ENCODE assay signal across 15 cellular contexts in the genomic region with DNA sequence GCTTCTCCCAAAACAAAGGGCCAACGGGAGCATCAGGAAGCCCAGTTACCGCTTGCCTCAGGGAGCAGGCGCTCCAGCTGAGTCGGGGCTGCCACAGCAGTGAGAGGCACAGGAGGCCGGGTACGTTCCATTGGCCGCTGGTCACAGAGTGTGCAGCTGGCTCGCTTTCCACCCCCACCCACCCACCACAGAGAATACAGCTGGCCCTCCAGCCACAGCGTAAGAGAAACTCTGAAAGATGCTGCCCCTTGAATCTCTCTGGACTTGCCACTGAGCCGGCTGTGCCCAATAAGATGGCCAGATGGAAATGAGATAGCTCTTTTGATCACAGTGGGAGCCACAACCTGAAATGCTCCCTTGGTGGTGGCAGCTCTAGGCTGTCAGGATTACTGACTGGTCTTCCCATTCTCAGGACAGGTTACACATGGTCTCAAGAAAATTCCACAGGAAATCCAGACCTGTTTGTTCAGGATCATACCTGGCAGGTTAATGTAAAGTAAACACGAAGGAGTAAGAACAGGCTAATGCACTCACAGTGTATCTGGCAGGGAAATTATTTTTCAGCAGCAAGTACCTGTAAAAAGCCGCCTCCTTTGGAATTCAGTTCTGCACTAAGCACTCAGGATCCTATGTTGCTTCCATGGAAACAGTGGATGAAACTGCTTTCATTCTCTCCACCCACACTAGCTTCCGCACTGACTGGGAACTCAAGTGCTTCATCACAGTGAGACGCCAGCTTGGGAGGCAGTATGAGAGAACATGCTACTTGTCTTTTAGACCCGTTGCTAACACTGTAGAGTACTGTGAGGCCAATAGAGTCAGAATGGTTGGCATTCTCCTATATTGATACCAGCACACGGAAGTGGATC. TPM values are rescaled to one million over a fixed set of nuclear protein-coding genes. Genes with fewer than 3 reads are reported as not detected.
DNase-seq lines count a peak whose midpoint lies in the region; ATAC-seq and TF ChIP-seq lines count a peak whose summit lies in the region.
"Had no signal": no experiment of that assay in that cellular context is flagged by ENCODE, and none has a peak within 500 bp of the region (broad histone marks: within the 10 kb centered on the region; RNA-seq: fewer than 3 reads in every experiment).

No MANE protein-coding gene starts in this region.

- peaks cover 21% of the 10 kb centered on the region for H3K4me1 Mint-ChIP-seq in GM23338
- H3K4me1 Mint-ChIP-seq in endodermal cell: peaks cover 4% of the 10 kb centered on the region
- H3K4me1 Mint-ChIP-seq: activated naive CD4-positive, alpha-beta T cell treated with anti-CD3 and anti-CD28 coated beads, Interleukin-2, amount 50 U/mL, for 24 hours; CD8-positive, alpha-beta memory T cell had no signal

- WGBS in endodermal cell (ENCODE audit: insufficient coverage in 1 of 2, insufficient read length in 1 of 2), 2 experiments: 57 to 61% methylated on average over 9 to 16 of the region's 16 CpGs

- H3K4me1 ChIP-seq in GM23338 (ENCODE audit: insufficient read depth) (peaks cover 17% of the 10 kb centered on the region), endodermal cell (ENCODE audit: control insufficient read depth, insufficient read depth, low read length) (no peaks in the 10 kb centered on the region)

- peaks cover 7% of the 10 kb centered on the region for H3K27me3 Mint-ChIP-seq in GM23338 (ENCODE audit: insufficient read depth, low read depth, poor library complexity)
- peaks cover 10% of the 10 kb centered on the region for H3K27me3 Mint-ChIP-seq in endodermal cell (ENCODE audit: insufficient read depth)
- H3K27me3 Mint-ChIP-seq: activated naive CD4-positive, alpha-beta T cell treated with anti-CD3 and anti-CD28 coated beads, Interleukin-2, amount 50 U/mL, for 24 hours; CD8-positive, alpha-beta memory T cell had no signal

- no peaks in the 10 kb centered on the region for H4K20me1 ChIP-seq in GM23338 (replicated peaks; ENCODE audit: insufficient read depth)

- H3K27ac ChIP-seq in GM23338 (ENCODE audit: low read depth) (no peak overlapping the region), endodermal cell (ENCODE audit: low read depth, low read length) (peak overlapping the region; percentile 68)

- H3K4me3 Mint-ChIP-seq in GM23338: peak overlapping the region; percentile 43; the same call in 1 of the 3 replicates
- H3K4me3 Mint-ChIP-seq in endodermal cell: no peak overlapping the region
- H3K4me3 Mint-ChIP-seq: activated CD8-positive, alpha-beta T cell treated with anti-CD3 and anti-CD28 coated beads, Interleukin-2, amount 10 ng/mL, durations not matched to agents 7 days and 5 days; activated naive CD4-positive, alpha-beta T cell treated with anti-CD3 and anti-CD28 coated beads, Interleukin-2, amount 50 U/mL, for 24 hours; mesothelial cell of epicardium had no signal

- peak overlapping the region; percentile 31 for H3K4me3 ChIP-seq in GM23338
- no peak overlapping the region for H3K4me3 ChIP-seq in endodermal cell (ENCODE audit: low read length)
- H3K4me3 ChIP-seq: MG63 had no signal

- H3K79me2 ChIP-seq in GM23338 (replicated peaks; ENCODE audit: insufficient read depth): no peaks in the 10 kb centered on the region

- DNase-seq in GM23338 (ENCODE audit: low spot score) (peak; percentile 53), NCI-H345 treated with DMSO at 0.1 percent for 48 hours (lab: John Stamatoyannopoulos, UW; ENCODE audit: unreplicated experiment) (peak; percentile 19), endodermal cell (peak; percentile 59), nucleus accumbens (lab: John Stamatoyannopoulos, UW) (peak in 36 of 56 donors; percentile 6 to 84 (median 40)), NCI-H1048 (lab: John Stamatoyannopoulos, UW) (no peak), COR-L47 (lab: John Stamatoyannopoulos, UW) (no peak)
- DNase-seq: activated CD8-positive, alpha-beta T cell treated with anti-CD3 and anti-CD28 coated beads, Interleukin-2, amount 10 ng/mL, durations not matched to agents 7 days and 5 days; CD8-positive, alpha-beta memory T cell; MG63; T-helper 2 cell had no signal

- no peak overlapping the region for H3K9ac ChIP-seq in endodermal cell (ENCODE audit: extremely low read depth, low read length, poor library complexity, severe bottlenecking)

- no peaks in the 10 kb centered on the region for H3F3A ChIP-seq in GM23338 (replicated peaks; ENCODE audit: low read depth)

- no peaks in the 10 kb centered on the region for H3K9me3 Mint-ChIP-seq in GM23338
- no peaks in the 10 kb centered on the region for H3K9me3 Mint-ChIP-seq in endodermal cell
- H3K9me3 Mint-ChIP-seq: activated naive CD4-positive, alpha-beta T cell treated with anti-CD3 and anti-CD28 coated beads, Interleukin-2, amount 50 U/mL, for 24 hours; CD8-positive, alpha-beta memory T cell; mesothelial cell of epicardium had no signal

- no peaks in the 10 kb centered on the region for H3K27me3 ChIP-seq in GM23338 (ENCODE audit: insufficient read depth)
- peaks cover 5% of the 10 kb centered on the region for H3K27me3 ChIP-seq in endodermal cell (ENCODE audit: control insufficient read depth, insufficient read depth, low read length, poor library complexity, severe bottlenecking)
- H3K27me3 ChIP-seq: MG63 had no signal

- ATAC-seq in GM23338: peak; percentile 89
- no peak for ATAC-seq in GM19455 (IDR thresholded peaks at IDR 0.05; ENCODE audit: unreplicated experiment)
- no peak for ATAC-seq in activated CD4-positive, CD25-positive, alpha-beta regulatory T cell treated with anti-CD3 and anti-CD28 coated beads, Interleukin-2, amount 50 U/mL, for 24 hours
- ATAC-seq: activated CD8-positive, alpha-beta T cell treated with anti-CD3 and anti-CD28 coated beads, Interleukin-2, amount 10 ng/mL, durations not matched to agents 7 days and 5 days had no signal

- TF ChIP-seq CTCF in GM23338 (conservative IDR thresholded peaks at IDR 0.05; ENCODE audit: low read depth in 2 of 2): no peak
- no peak for TF ChIP-seq CTCF in endodermal cell (conservative IDR thresholded peaks at IDR 0.05)

- H3K36me3 Mint-ChIP-seq in GM23338 (ENCODE audit: low read depth) (no peaks in the 10 kb centered on the region), endodermal cell (ENCODE audit: low read depth) (no peaks in the 10 kb centered on the region)

- peak overlapping the region; percentile 6 for H3K4me2 ChIP-seq in GM23338

- no peaks in the 10 kb centered on the region for H3K9me3 ChIP-seq in endodermal cell (ENCODE audit: control insufficient read depth, low read length)
- H3K9me3 ChIP-seq: MG63 had no signal

- no peaks in the 10 kb centered on the region for H3K36me3 ChIP-seq in GM23338 (ENCODE audit: insufficient read depth)
- no peaks in the 10 kb centered on the region for H3K36me3 ChIP-seq in endodermal cell (ENCODE audit: control insufficient read depth, insufficient read depth, low read length)
- H3K36me3 ChIP-seq: MG63 had no signal

- H3K27ac Mint-ChIP-seq in GM23338 (no peak overlapping the region), endodermal cell (no peak overlapping the region)
- H3K27ac Mint-ChIP-seq: activated CD8-positive, alpha-beta T cell treated with anti-CD3 and anti-CD28 coated beads, Interleukin-2, amount 10 ng/mL, durations not matched to agents 7 days and 5 days; activated naive CD4-positive, alpha-beta T cell treated with anti-CD3 and anti-CD28 coated beads, Interleukin-2, amount 50 U/mL, for 24 hours; CD8-positive, alpha-beta memory T cell; mesothelial cell of epicardium had no signal

- no peaks in the 10 kb centered on the region for H3K9me2 ChIP-seq in GM23338 (ENCODE audit: insufficient read depth)

- 0 out of 2 replicates have a peak overlapping the region, but pooled peaks have one; percentile 15 for H2AFZ ChIP-seq in GM23338

TF ChIP-seq in GM23338, 12 proteins besides CTCF, POLR2A, EP300 and RAD21 (continues in another document):
- TF ChIP-seq JUNB (IDR thresholded peaks at IDR 0.05; ENCODE audit: unreplicated experiment): no peak
- no peak for TF ChIP-seq ZNF114 (CRISPR knock-in tag; IDR thresholded peaks at IDR 0.05)

RNA-seq across cellular contexts. Expression of a gene that starts 16.5 kb away (rescaled TPM):
- 1.5 and 1.7 TPM in 2 replicates for total RNA-seq in GM23338 (2014; rRNA removed; shearing (Covaris generic))
- 0.85 and 1.1 TPM in 2 replicates for polyA plus RNA-seq in GM23338 (2016; fragmentation: Nextera tagmentation; extraction: Ambion mirVana)
- 1 to 10 TPM; 4.4 to 7.4 TPM for total RNA-seq in endodermal cell
- polyA plus RNA-seq in endodermal cell (2013, experiment 1 of 2): 8.0 TPM
- polyA plus RNA-seq in endodermal cell (2013, experiment 2 of 2): 8.6 TPM

RNA-seq across cellular contexts. Expression of a gene that starts 16.7 kb away (rescaled TPM):
- 3.2 and 7.4 TPM in 2 replicates for total RNA-seq in GM23338 (2014; rRNA removed; shearing (Covaris generic))
- polyA plus RNA-seq in GM23338 (2016; fragmentation: Nextera tagmentation; extraction: Ambion mirVana): 14.9 and 18.6 TPM in 2 replicates
- total RNA-seq in endodermal cell: 10 to 100 TPM; 19.6 to 21.8 TPM
- 38.0 TPM for polyA plus RNA-seq in endodermal cell (2013, experiment 1 of 2)
- 46.4 TPM for polyA plus RNA-seq in endodermal cell (2013, experiment 2 of 2)

RNA-seq across cellular contexts. Expression of a gene that starts 34.3 kb away (rescaled TPM):
- 20.7 and 24.8 TPM in 2 replicates for total RNA-seq in GM23338 (2014; rRNA removed; shearing (Covaris generic))
- polyA plus RNA-seq in GM23338 (2016; fragmentation: Nextera tagmentation; extraction: Ambion mirVana): 56.5 and 56.6 TPM in 2 replicates
- total RNA-seq in endodermal cell: 10 to 100 TPM; 30.9 to 31.3 TPM
- 30.5 TPM for polyA plus RNA-seq in endodermal cell (2013, experiment 1 of 2)
- polyA plus RNA-seq in endodermal cell (2013, experiment 2 of 2): 26.8 TPM

RNA-seq across cellular contexts. Expression of a gene that starts 45.8 kb away (rescaled TPM):
- not detected in 2 replicates for total RNA-seq in GM23338 (2014; rRNA removed; shearing (Covaris generic))
- polyA plus RNA-seq in GM23338 (2016; fragmentation: Nextera tagmentation; extraction: Ambion mirVana): not detected in 2 replicates
- not detected for total RNA-seq in endodermal cell
- polyA plus RNA-seq in endodermal cell (2013, experiment 1 of 2): not detected
- not detected for polyA plus RNA-seq in endodermal cell (2013, experiment 2 of 2)
- total RNA-seq: activated CD8-positive, alpha-beta T cell treated with anti-CD3 and anti-CD28 coated beads, Interleukin-2, amount 10 ng/mL, durations not matched to agents 7 days and 5 days; CD8-positive, alpha-beta memory T cell; mesothelial cell of epicardium; skeletal muscle tissue had no signal
- polyA plus RNA-seq: CD8-positive, alpha-beta memory T cell had no signal

Comparison
In these comparisons a context has a peak if more than half of its experiments do, and no peak if none do; other contexts are left out.
1. DNase-seq: peak in GM23338 (single experiment), NCI-H345 treated with DMSO at 0.1 percent for 48 hours (single experiment), endodermal cell (single experiment) and nucleus accumbens (36 of 56); none in NCI-H1048 (single experiment) and COR-L47 (single experiment).